In the genomic region with DNA sequence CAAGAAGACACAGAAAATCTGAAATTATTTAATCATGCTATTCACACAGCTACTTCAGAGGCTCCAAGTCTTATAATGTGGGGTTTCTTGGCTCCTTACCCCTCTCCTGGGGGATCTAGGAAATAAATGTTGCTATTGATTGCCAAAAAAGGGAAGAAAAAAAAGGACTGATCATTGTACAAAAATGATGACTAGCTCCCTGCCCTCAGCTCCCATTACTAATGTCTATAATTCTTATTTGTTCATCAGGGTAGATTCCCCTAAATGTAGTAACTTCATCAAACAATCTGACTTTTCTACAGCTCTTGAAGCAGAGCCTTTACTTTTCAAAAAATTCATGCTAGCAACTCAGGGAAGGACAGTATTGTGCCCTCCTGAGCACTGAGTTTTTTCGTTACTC, we compare ENCODE assay signal across 14 cellular contexts. TPM values are rescaled to one million over a fixed set of nuclear protein-coding genes. Genes with fewer than 3 reads are reported as not detected.
DNase-seq lines count a peak whose midpoint lies in the region; ATAC-seq and TF ChIP-seq lines count a peak whose summit lies in the region.
"Had no signal": no experiment of that assay in that cellular context is flagged by ENCODE, and none has a peak within 500 bp of the region (broad histone marks: within the 10 kb centered on the region; RNA-seq: fewer than 3 reads in every experiment).

No MANE protein-coding gene starts in this region.

- H2AK9ac ChIP-seq in IMR-90 (replicated peaks; ENCODE audit: low read depth, low read length, poor library complexity) = no peak overlapping the region

- peak overlapping the region; percentile 66 for H4K5ac ChIP-seq in IMR-90 (ENCODE audit: low read depth, low read length)

- H4K8ac ChIP-seq in IMR-90 (ENCODE audit: low read depth in 2 of 2, low read length in 2 of 2) = peak overlapping the region; percentile 99 to 100

- H2BK15ac ChIP-seq in IMR-90 (ENCODE audit: low read depth, low read length) = peak overlapping the region; percentile 81

- H3K27ac ChIP-seq in IMR-90 (ENCODE audit: insufficient read depth, low read length) (peak overlapping the region; percentile 83; the same call in 1 of the 2 replicates), duodenal mucosa (ENCODE audit: low read depth, low read length) (no peak overlapping the region), muscle layer of duodenum (ENCODE audit: low read length) (peak overlapping the region; percentile 65), transverse colon (peak overlapping the region in 3 of 4 donors; percentile 96 to 99 (median 97))

- peak overlapping the region; percentile 93 for H3K56ac ChIP-seq in IMR-90 (ENCODE audit: extremely low read depth, insufficient read depth, low read length)

- in situ Hi-C loops in IMR-90 (cut with MboI; ENCODE audit: low sequenced_read_pairs) = no loop called here
- in situ Hi-C loops in transverse colon (cut with MboI; ENCODE audit: low pct_ligation_motif_present in 1 of 4, low pct_unique_long_range_greater_than_20kb in 1 of 4, low sequenced_read_pairs in 3 of 4) = no loop called here

- no peak for TF ChIP-seq EP300 in transverse colon (IDR thresholded peaks at IDR 0.05; ENCODE audit: low read depth)

- ATAC-seq in IMR-90 (ENCODE audit: low read depth) = no peak
- ATAC-seq: gastroesophageal sphincter, WTC11 had no signal

- TF ChIP-seq POLR2A in IMR-90 (IDR thresholded peaks at IDR 0.05; ENCODE audit: low read depth, low read length) (no peak; the same call in 1 of the 2 replicates), transverse colon (IDR thresholded peaks at IDR 0.05) (no peak)

- H4K91ac ChIP-seq in IMR-90 (ENCODE audit: insufficient read depth, low read depth, low read length) = peak overlapping the region; percentile 95

- peak overlapping the region; percentile 93 for H2BK120ac ChIP-seq in IMR-90 (ENCODE audit: low read depth, low read length)

- H2AFZ ChIP-seq in IMR-90 (replicated peaks; ENCODE audit: low read length, poor library complexity) = no peak overlapping the region

- H3K9me3 ChIP-seq in IMR-90 (ENCODE audit: control insufficient read depth, insufficient read depth, low read length) (0 out of 2 replicates have a peak, but pooled peaks cover 2% of the 10 kb centered on the region), duodenal mucosa (ENCODE audit: control insufficient read depth in 1 of 2, low read length in 2 of 2) (no peaks in the 10 kb centered on the region), muscle layer of duodenum (ENCODE audit: control insufficient read depth in 1 of 2, low read length in 2 of 2) (no peaks in the 10 kb centered on the region), transverse colon (no peaks in the 10 kb centered on the region)
- H3K9me3 ChIP-seq: gastroesophageal sphincter had no signal

- CTCF ChIA-PET in IMR-90 (lab: Yijun Ruan, JAX) = interaction anchor here (0.6 to 2.9 kb wide), 3 partner anchors 115 to 144 kb away, joined by 3 to 8 read pairs (median 3); no protein-coding TSS in a partner anchor

- peak overlapping the region; percentile 96 for H3K14ac ChIP-seq in IMR-90 (replicated peaks; ENCODE audit: low read depth, low read length)

- no TSS peak for BruUV-seq in IMR-90 (replicated peaks; lab: Mats Ljungman, UMichigan)

- intact Hi-C loops in IMR-90 (cut with micrococcal nuclease) (loop anchor here (10.0 kb wide), 1 partner anchor 281 kb away; no protein-coding TSS in a partner anchor), transverse colon (cut with DNase I; ENCODE audit: low total_unique reads) (loop anchor here (10.0 kb wide), 1 partner anchor 141 kb away; no protein-coding TSS in a partner anchor)

- H3K4me2 ChIP-seq in IMR-90 (ENCODE audit: low read depth, low read length) = peak overlapping the region; percentile 89

- H3K9ac ChIP-seq in IMR-90 (ENCODE audit: low read depth, low read length) (peak overlapping the region; percentile 78; the same call in 1 of the 2 replicates), duodenal mucosa (ENCODE audit: low read depth in 1 of 2, low read length in 2 of 2) (peak overlapping the region in 1 of 2 donors; percentile 60)

- peak overlapping the region; percentile 93 for H3K23ac ChIP-seq in IMR-90 (ENCODE audit: low read depth, low read length)

- DNase-seq in IMR-90 (peak; percentile 45), transverse colon (no peak), NCI-H526 treated with DMSO at 0.1 percent for 48 hours (lab: John Stamatoyannopoulos, UW) (no peak), epidermal melanocyte (ENCODE audit: insufficient read length, low spot score) (no peak), iPS-NIHi7 (ENCODE audit: extremely low spot score) (no peak)
- DNase-seq: activated T-cell treated with anti-CD3 and anti-CD28 coated beads, Interleukin-2, amount 50 U/mL, for 24 hours; caudate nucleus; GDM1; mesendoderm; NCI-H2107 had no signal

- no peak for TF ChIP-seq RAD21 in IMR-90 (IDR thresholded peaks at IDR 0.05; ENCODE audit: low read length)

- H3K9me1 ChIP-seq in IMR-90 (ENCODE audit: insufficient read depth, low read length) = no peaks in the 10 kb centered on the region

- H2AK5ac ChIP-seq in IMR-90 (ENCODE audit: low read depth, low read length) = peak overlapping the region; percentile 51

- dilution Hi-C loops in IMR-90 (cut with HindIII; ENCODE audit: low sequenced_read_pairs, unreplicated experiment) = no loop called here

- H3K79me1 ChIP-seq in IMR-90 (ENCODE audit: low read depth in 1 of 2, low read length in 2 of 2) = peaks cover 10 to 43% of the 10 kb centered on the region in 2 experiments

- peak overlapping the region; percentile 93 for H2BK5ac ChIP-seq in IMR-90 (ENCODE audit: low read depth, low read length, poor library complexity, severe bottlenecking)

- H3K4me1 ChIP-seq in IMR-90 (ENCODE audit: control insufficient read depth, insufficient read depth, low read length) (peaks cover 15% of the 10 kb centered on the region), duodenal mucosa (ENCODE audit: control insufficient read depth in 1 of 2, insufficient read depth in 2 of 2, low read length in 2 of 2) (peaks cover 10 to 21% of the 10 kb centered on the region in 2 donors), muscle layer of duodenum (ENCODE audit: control insufficient read depth in 1 of 2, insufficient read depth in 2 of 2, low read length in 2 of 2) (peaks cover 15 to 16% of the 10 kb centered on the region in 2 donors), transverse colon (peaks cover 8 to 43% (median 33%) of the 10 kb centered on the region in 4 donors)

- H3K4me3 ChIP-seq in IMR-90 (ENCODE audit: insufficient read depth, low read depth, low read length) (peak overlapping the region; percentile 26; the same call in 1 of the 2 replicates), duodenal mucosa (ENCODE audit: low read depth in 1 of 2, low read length in 2 of 2) (peak overlapping the region; percentile 59 to 62), muscle layer of duodenum (ENCODE audit: low read depth in 1 of 2, low read length in 2 of 2) (peak overlapping the region; percentile 31 to 61), transverse colon (peak overlapping the region in 2 of 4 donors; percentile 10 to 85)

- H4K20me1 ChIP-seq in IMR-90 (ENCODE audit: insufficient read depth, low read length) = peaks cover 6% of the 10 kb centered on the region

- no peak for TF ChIP-seq CTCF in IMR-90 (conservative IDR thresholded peaks at IDR 0.05; ENCODE audit: low read depth, low read length)
- TF ChIP-seq CTCF in transverse colon (IDR thresholded peaks at IDR 0.05) = no peak

- H3K27me3 ChIP-seq in IMR-90 (ENCODE audit: control insufficient read depth, insufficient read depth, low read length) (no peaks in the 10 kb centered on the region), duodenal mucosa (ENCODE audit: control insufficient read depth in 1 of 2, insufficient read depth in 2 of 2, low read length in 2 of 2) (no peaks in the 10 kb centered on the region), muscle layer of duodenum (ENCODE audit: low read depth, low read length) (no peaks in the 10 kb centered on the region), transverse colon (no peaks in the 10 kb centered on the region)
- H3K27me3 ChIP-seq: gastroesophageal sphincter had no signal

- H3K36me3 ChIP-seq in IMR-90 (ENCODE audit: control insufficient read depth, insufficient read depth, low read length) = no peaks in the 10 kb centered on the region
- H3K36me3 ChIP-seq in duodenal mucosa (ENCODE audit: control insufficient read depth in 1 of 2, insufficient read depth in 2 of 2, low read length in 2 of 2) = no peaks in the 10 kb centered on the region
- peaks cover 0 to 14% of the 10 kb centered on the region in 2 donors for H3K36me3 ChIP-seq in muscle layer of duodenum (ENCODE audit: control insufficient read depth in 1 of 2, insufficient read depth in 2 of 2, low read length in 2 of 2)
- no peaks in the 10 kb centered on the region for H3K36me3 ChIP-seq in transverse colon
- H3K36me3 ChIP-seq: gastroesophageal sphincter had no signal

- WGBS in IMR-90 (ENCODE audit: extremely low coverage in 2 of 2, insufficient read length in 1 of 2), 2 experiments = no CpG with 5 or more reads among the region's 1 CpG
- 66 to 92% methylated on average over 1 of the region's 1 CpG for WGBS in transverse colon (ENCODE audit: low coverage in 1 of 2), 2 donors

- POLR2A ChIA-PET in IMR-90 (lab: Charles Lee; ENCODE audit: unreplicated experiment) = interaction anchor here (0.6 to 0.9 kb wide), 3 partner anchors 163 to 1258 kb away, joined by 3 read pairs; no protein-coding TSS in a partner anchor

- H3K18ac ChIP-seq in IMR-90 (ENCODE audit: low read depth, low read length) = peak overlapping the region; percentile 79; the same call in 1 of the 2 replicates

- peak overlapping the region; percentile 93 for H3K4ac ChIP-seq in IMR-90 (ENCODE audit: low read depth, low read length)

- H2BK20ac ChIP-seq in IMR-90 (ENCODE audit: low read depth, low read length) = peak overlapping the region; percentile 90

TF ChIP-seq in IMR-90, 13 proteins besides CTCF, POLR2A, EP300 and RAD21:
- TF ChIP-seq FOS (IDR thresholded peaks at IDR 0.05; ENCODE audit: low read depth, low read length) (no peak), NFE2L2 (IDR thresholded peaks at IDR 0.05; ENCODE audit: low read depth, low read length) (no peak), RFX5 (IDR thresholded peaks at IDR 0.05; ENCODE audit: low read depth, low read length) (no peak), MXI1 (IDR thresholded peaks at IDR 0.05; ENCODE audit: borderline replicate concordance, low read depth, low read length) (no peak)

RNA-seq across cellular contexts. Expression of gene SMC5, which starts 3.3 kb away (rescaled TPM):
- 12.0 and 25.8 TPM in 2 replicates for total RNA-seq in IMR-90 (2012; rRNA removed)
- polyA plus RNA-seq in IMR-90 (2012; rRNA removed) = 10.4 and 13.3 TPM in 2 replicates
- polyA plus RNA-seq in IMR-90 (2012; cell fraction: cytosol; rRNA removed) = 1.6 and 2.3 TPM in 2 replicates
- polyA plus RNA-seq in IMR-90 (2012; cell fraction: nucleus; rRNA removed; ENCODE audit: low replicate concordance) = 5.2 and 23.3 TPM in 2 replicates
- total RNA-seq in transverse colon = 10 to 100 TPM; 20.2 to 86.1 (median 24.0) TPM
